Comparison of ENCODE assay signal across 16 cellular contexts in genomic region chr10:132844069-132844809, GRCh38. TPM values are rescaled to one million over a fixed set of nuclear protein-coding genes. Genes with fewer than 3 reads are reported as not detected.
A peak's percentile ranks its signal among the peaks of the same experiment; 100 is the strongest.
DNase-seq lines count a peak whose midpoint lies in the region; ATAC-seq and TF ChIP-seq lines count a peak whose summit lies in the region.
"Had no signal": no experiment of that assay in that cellular context is flagged by ENCODE, and none has a peak within 500 bp of the region (broad histone marks: within the 10 kb centered on the region; RNA-seq: fewer than 3 reads in every experiment).

No MANE protein-coding gene starts in this region.

- H3K4me1 Mint-ChIP-seq in CD4-positive, alpha-beta T cell (ENCODE audit: low read depth): peaks cover 12% of the 10 kb centered on the region

- 77 to 87% (median 84%) methylated on average over 13 to 20 of the region's 20 CpGs for whole genome bisulfite sequencing in heart left ventricle, 4 donors

- H3K27me3 Mint-ChIP-seq in CD4-positive, alpha-beta T cell: no peaks in the 10 kb centered on the region

- no peaks in the 10 kb centered on the region for H3K79me2 ChIP-seq in osteoblast (ENCODE audit: insufficient read depth, low read length)

- H3K36me3 Mint-ChIP-seq in CD4-positive, alpha-beta T cell (ENCODE audit: low read depth): no peaks in the 10 kb centered on the region

- no peak overlapping the region for H3K27ac ChIP-seq in heart left ventricle
- H3K27ac ChIP-seq in osteoblast (ENCODE audit: low read depth, low read length): no peak overlapping the region
- no peak overlapping the region for H3K27ac ChIP-seq in upper lobe of right lung
- no peak overlapping the region for H3K27ac ChIP-seq in CD4-positive, alpha-beta T cell (ENCODE audit: low read depth, low read length)
- H3K27ac ChIP-seq: C4-2B had no signal

- intact Hi-C loops in Right ventricle myocardium inferior (cut with DNase I): no loop called here
- intact Hi-C loops in heart left ventricle (cut with DNase I): loop anchor here in 2 of 10 donors (5.0 to 10.0 kb wide), 2 partner anchors 278 to 281 kb away; no protein-coding TSS in a partner anchor
- intact Hi-C loops in upper lobe of right lung (cut with DNase I): no loop called here
- intact Hi-C loops in CD4-positive, alpha-beta T cell (cut with DNase I, micrococcal nuclease): no loop called here

- peak; percentile 27 for DNase-seq in Right ventricle myocardium inferior (ENCODE audit: missing footprints)
- DNase-seq in heart left ventricle: no peak
- DNase-seq in iPS-NIHi11 (ENCODE audit: low spot score): peak; percentile 5
- DNase-seq in osteoblast (ENCODE audit: insufficient read length, low spot score, missing footprints): peak; percentile 75
- peak; percentile 58 for DNase-seq in upper lobe of right lung
- no peak for DNase-seq in NCI-H2227 treated with DMSO at 0.1 percent for 48 hours (lab: John Stamatoyannopoulos, UW)
- DNase-seq in CD4-positive, alpha-beta T cell: no peak
- DNase-seq: NCI-H1105 treated with DMSO at 0.1 percent for 48 hours, NCI-H2029 treated with DMSO at 0.1 percent for 48 hours, NCI-H2171, NCI-H524 treated with DMSO at 0.1 percent for 48 hours, NCI-H82 had no signal

- H3K9me3 Mint-ChIP-seq in CD4-positive, alpha-beta T cell: peaks cover 6% of the 10 kb centered on the region

- no peak for ATAC-seq in Right ventricle myocardium inferior
- no peak for ATAC-seq in heart left ventricle
- no peak for ATAC-seq in upper lobe of right lung
- ATAC-seq in GM21447 (IDR thresholded peaks at IDR 0.05; ENCODE audit: unreplicated experiment): no peak
- ATAC-seq in CD4-positive, alpha-beta T cell (ENCODE audit: poor library complexity): no peak
- ATAC-seq: Panc1 had no signal

- no peaks in the 10 kb centered on the region for H4K20me1 ChIP-seq in osteoblast (ENCODE audit: insufficient read depth, low read length)

- no peak overlapping the region for H3K27ac Mint-ChIP-seq in CD4-positive, alpha-beta T cell
- H3K27ac Mint-ChIP-seq: IgD-negative memory B cell had no signal

- H3K9me3 ChIP-seq in heart left ventricle: peaks cover 0 to 21% (median 12%) of the 10 kb centered on the region in 12 donors
- no peaks in the 10 kb centered on the region for H3K9me3 ChIP-seq in osteoblast (ENCODE audit: low read depth, low read length)
- H3K9me3 ChIP-seq in upper lobe of right lung: peaks cover 5% of the 10 kb centered on the region
- H3K9me3 ChIP-seq in CD4-positive, alpha-beta T cell (ENCODE audit: control insufficient read depth, low read length): peaks cover 16% of the 10 kb centered on the region

- peaks cover 0 to 30% (median 5%) of the 10 kb centered on the region in 9 donors for H3K27me3 ChIP-seq in heart left ventricle
- H3K27me3 ChIP-seq in osteoblast (ENCODE audit: insufficient read depth, low read length): peaks cover 16% of the 10 kb centered on the region
- peaks cover 5% of the 10 kb centered on the region for H3K27me3 ChIP-seq in upper lobe of right lung
- no peaks in the 10 kb centered on the region for H3K27me3 ChIP-seq in CD4-positive, alpha-beta T cell (ENCODE audit: control insufficient read depth, insufficient read depth, low read length)

- no peak overlapping the region for H3K4me3 Mint-ChIP-seq in CD4-positive, alpha-beta T cell

- no peak overlapping the region for H3K4me2 ChIP-seq in osteoblast (ENCODE audit: insufficient read depth, low read length)

- H3K4me1 ChIP-seq in heart left ventricle (peaks cover 0 to 11% (median 0%) of the 10 kb centered on the region in 12 donors), osteoblast (ENCODE audit: insufficient read depth, low read length) (no peaks in the 10 kb centered on the region), upper lobe of right lung (no peaks in the 10 kb centered on the region)

- TF ChIP-seq POLR2A in heart left ventricle (IDR thresholded peaks at IDR 0.05): no peak

- POLR2A ChIA-PET in CD4-positive, alpha-beta T cell (lab: Charles Lee): no interaction called here

- TF ChIP-seq CTCF in heart left ventricle (IDR thresholded peaks at IDR 0.05) (no peak), osteoblast (IDR thresholded peaks at IDR 0.05; ENCODE audit: extremely low read depth, low read depth, low read length) (no peak), upper lobe of right lung (IDR thresholded peaks at IDR 0.05) (no peak)
- TF ChIP-seq CTCF in CD4-positive, alpha-beta T cell (IDR thresholded peaks at IDR 0.05): no peak

- CTCF ChIA-PET in CD4-positive, alpha-beta T cell (lab: Charles Lee): no interaction called here

- no peaks in the 10 kb centered on the region for H3K36me3 ChIP-seq in heart left ventricle
- no peaks in the 10 kb centered on the region for H3K36me3 ChIP-seq in osteoblast (ENCODE audit: insufficient read depth, low read length)
- no peaks in the 10 kb centered on the region for H3K36me3 ChIP-seq in upper lobe of right lung

- H3K4me3 ChIP-seq in heart left ventricle (no peak overlapping the region), osteoblast (ENCODE audit: insufficient read depth, low read length) (no peak overlapping the region), upper lobe of right lung (no peak overlapping the region)

- no peak overlapping the region for H2AFZ ChIP-seq in osteoblast (ENCODE audit: low read length)

RNA-seq across cellular contexts. Expression of gene NKX6-2, which starts 58.3 kb away (rescaled TPM):
- total RNA-seq in Right ventricle myocardium inferior: not detected
- total RNA-seq in heart left ventricle: not detected
- polyA plus RNA-seq in heart left ventricle: under 1 TPM; 0.03 to 0.27 TPM
- total RNA-seq in osteoblast: not detected in 2 replicates
- not detected for total RNA-seq in upper lobe of right lung
- not detected for total RNA-seq in CD4-positive, alpha-beta T cell
- polyA plus RNA-seq: IgD-negative memory B cell had no signal

Comparison
In these comparisons a context has a peak if more than half of its experiments do, and no peak if none do; other contexts are left out.
1. DNase-seq: peak in Right ventricle myocardium inferior (single experiment), iPS-NIHi11 (single experiment), osteoblast (single experiment) and upper lobe of right lung (single experiment); none in heart left ventricle (0 of 5), NCI-H2227 treated with DMSO at 0.1 percent for 48 hours (single experiment) and CD4-positive, alpha-beta T cell (0 of 10).